Comparison of ENCODE assay signal across 8 cellular contexts in genomic region chr9:34430843-34431437, GRCh38. TPM values are rescaled to one million over a fixed set of nuclear protein-coding genes. Genes with fewer than 3 reads are reported as not detected.
DNase-seq lines count a peak whose midpoint lies in the region; ATAC-seq and TF ChIP-seq lines count a peak whose summit lies in the region.

No MANE protein-coding gene starts in this region.

- H3K27ac Mint-ChIP-seq in activated naive CD8-positive, alpha-beta T cell treated with anti-CD3 and anti-CD28 coated beads, Interleukin-2, amount 10 ng/mL, durations not matched to agents 7 days and 5 days: no peak overlapping the region
- H3K27ac Mint-ChIP-seq in activated naive CD8-positive, alpha-beta T cell treated with anti-CD3 and anti-CD28 coated beads for 36 hours: no peak overlapping the region

- H3K4me1 ChIP-seq in body of pancreas (peaks cover 17% of the 10 kb centered on the region), tibial artery (peaks cover 0 to 37% (median 30%) of the 10 kb centered on the region in 4 donors)

- no peaks in the 10 kb centered on the region for H3K9me3 Mint-ChIP-seq in activated naive CD8-positive, alpha-beta T cell treated with anti-CD3 and anti-CD28 coated beads, Interleukin-2, amount 10 ng/mL, durations not matched to agents 7 days and 5 days
- no peaks in the 10 kb centered on the region for H3K9me3 Mint-ChIP-seq in activated naive CD8-positive, alpha-beta T cell treated with anti-CD3 and anti-CD28 coated beads for 36 hours

- TF ChIP-seq CTCF in body of pancreas (IDR thresholded peaks at IDR 0.05): no peak
- no peak for TF ChIP-seq CTCF in tibial artery (IDR thresholded peaks at IDR 0.05)

- no peaks in the 10 kb centered on the region for H3K4me1 Mint-ChIP-seq in activated naive CD8-positive, alpha-beta T cell treated with anti-CD3 and anti-CD28 coated beads, Interleukin-2, amount 10 ng/mL, durations not matched to agents 7 days and 5 days
- H3K4me1 Mint-ChIP-seq in activated naive CD8-positive, alpha-beta T cell treated with anti-CD3 and anti-CD28 coated beads for 36 hours: no peaks in the 10 kb centered on the region

- 13 to 25% methylated on average over 4 of the region's 4 CpGs for WGBS in body of pancreas, 2 donors

- TF ChIP-seq POLR2A in body of pancreas (IDR thresholded peaks at IDR 0.05): no peak

- no peaks in the 10 kb centered on the region for H3K36me3 ChIP-seq in body of pancreas (replicated peaks in 1 of 2; ENCODE audit: insufficient read depth in 1 of 2, low read depth in 2 of 2)
- peaks cover 0 to 4% (median 0%) of the 10 kb centered on the region in 3 donors for H3K36me3 ChIP-seq in tibial artery

- intact Hi-C loops in body of pancreas (cut with DNase I) (loop anchor here (10.0 kb wide), 1 partner anchor 164 kb away; no protein-coding TSS in a partner anchor), tibial artery (cut with DNase I; ENCODE audit: low total_unique reads) (no loop called here)

- no peaks in the 10 kb centered on the region for H3K27me3 Mint-ChIP-seq in activated naive CD8-positive, alpha-beta T cell treated with anti-CD3 and anti-CD28 coated beads, Interleukin-2, amount 10 ng/mL, durations not matched to agents 7 days and 5 days
- H3K27me3 Mint-ChIP-seq in activated naive CD8-positive, alpha-beta T cell treated with anti-CD3 and anti-CD28 coated beads for 36 hours: no peaks in the 10 kb centered on the region

- no peaks in the 10 kb centered on the region for H3K36me3 Mint-ChIP-seq in activated naive CD8-positive, alpha-beta T cell treated with anti-CD3 and anti-CD28 coated beads, Interleukin-2, amount 10 ng/mL, durations not matched to agents 7 days and 5 days
- H3K36me3 Mint-ChIP-seq in activated naive CD8-positive, alpha-beta T cell treated with anti-CD3 and anti-CD28 coated beads for 36 hours: no peaks in the 10 kb centered on the region

- H3K9me3 ChIP-seq in body of pancreas (no peaks in the 10 kb centered on the region), tibial artery (no peaks in the 10 kb centered on the region)

- POLR2A ChIA-PET in activated naive CD8-positive, alpha-beta T cell treated with anti-CD3 and anti-CD28 coated beads, Interleukin-2, amount 10 ng/mL, durations not matched to agents 7 days and 5 days (lab: Charles Lee): no interaction called here

- no peak overlapping the region for H3K4me3 Mint-ChIP-seq in activated naive CD8-positive, alpha-beta T cell treated with anti-CD3 and anti-CD28 coated beads, Interleukin-2, amount 10 ng/mL, durations not matched to agents 7 days and 5 days
- H3K4me3 Mint-ChIP-seq in activated naive CD8-positive, alpha-beta T cell treated with anti-CD3 and anti-CD28 coated beads for 36 hours: no peak overlapping the region

- ATAC-seq in activated naive CD8-positive, alpha-beta T cell treated with anti-CD3 and anti-CD28 coated beads, Interleukin-2, amount 10 ng/mL, durations not matched to agents 7 days and 5 days (ENCODE audit: low read depth): no peak
- ATAC-seq in body of pancreas (peak; percentile 53), HG02973 (IDR thresholded peaks at IDR 0.05; ENCODE audit: unreplicated experiment) (no peak), HG03045 (IDR thresholded peaks at IDR 0.05; ENCODE audit: unreplicated experiment) (no peak)

- H3K4me3 ChIP-seq in body of pancreas (no peak overlapping the region), tibial artery (no peak overlapping the region)

- no peak overlapping the region for H3K27ac ChIP-seq in body of pancreas
- H3K27ac ChIP-seq in tibial artery: no peak overlapping the region

- H3K27me3 ChIP-seq in body of pancreas (no peaks in the 10 kb centered on the region), tibial artery (no peaks in the 10 kb centered on the region)

- DNase-seq in activated naive CD8-positive, alpha-beta T cell treated with anti-CD3 and anti-CD28 coated beads, Interleukin-2, amount 10 ng/mL, durations not matched to agents 7 days and 5 days: peak; percentile 32
- no peak for DNase-seq in activated naive CD8-positive, alpha-beta T cell treated with anti-CD3 and anti-CD28 coated beads for 36 hours
- peak; percentile 45 for DNase-seq in NCI-H226
- peak; percentile 42 to 66 (median 52) for DNase-seq in body of pancreas
- peak; percentile 84 for DNase-seq in iPS-NIHi7 (ENCODE audit: extremely low spot score)
- DNase-seq in tibial artery: peak; percentile 27 to 66

RNA-seq across cellular contexts. Expression of gene FAM219A, which starts 27.4 kb away (rescaled TPM):
- total RNA-seq in activated naive CD8-positive, alpha-beta T cell treated with anti-CD3 and anti-CD28 coated beads, Interleukin-2, amount 10 ng/mL, durations not matched to agents 7 days and 5 days: 10 to 100 TPM; 11.7 to 13.4 TPM
- total RNA-seq in activated naive CD8-positive, alpha-beta T cell treated with anti-CD3 and anti-CD28 coated beads for 36 hours: 1 to 10 TPM; 7.5 to 8.2 TPM
- total RNA-seq in body of pancreas: 1 to 10 TPM; 6.5 to 6.6 TPM

RNA-seq across cellular contexts. Expression of gene DNAI1, which starts 27.7 kb away (rescaled TPM):
- not detected for total RNA-seq in activated naive CD8-positive, alpha-beta T cell treated with anti-CD3 and anti-CD28 coated beads, Interleukin-2, amount 10 ng/mL, durations not matched to agents 7 days and 5 days
- total RNA-seq in activated naive CD8-positive, alpha-beta T cell treated with anti-CD3 and anti-CD28 coated beads for 36 hours: not detected
- 1 to 10 TPM in 1 of 2 donors, under 1 TPM in 1; 0.99 to 2.1 TPM for total RNA-seq in body of pancreas

RNA-seq across cellular contexts. Expression of gene MYORG, which starts 54.2 kb away (rescaled TPM):
- 1 to 10 TPM; 4.7 to 5.5 TPM for total RNA-seq in activated naive CD8-positive, alpha-beta T cell treated with anti-CD3 and anti-CD28 coated beads, Interleukin-2, amount 10 ng/mL, durations not matched to agents 7 days and 5 days
- 1 to 10 TPM; 3.6 to 4.4 TPM for total RNA-seq in activated naive CD8-positive, alpha-beta T cell treated with anti-CD3 and anti-CD28 coated beads for 36 hours
- 10 to 100 TPM; 11.2 to 11.9 TPM for total RNA-seq in body of pancreas
